In genomic region chr5:38039826-38040225, GRCh38 we compare ENCODE assay signal across 4 cellular contexts.
"Had no signal": no experiment of that assay in that cellular context is flagged by ENCODE, and none has a peak within 500 bp of the region (broad histone marks: within the 10 kb centered on the region; RNA-seq: fewer than 3 reads in every experiment).

No MANE protein-coding gene starts in this region.

- DNase-seq: H9, HCEC 1CT, IMR-90 had no signal

- H3K4me3 ChIP-seq: GM23338 had no signal

- ATAC-seq: GM23338 had no signal
